In genomic region chrX:121236040-121236439, GRCh38 we compare ENCODE assay signal across 29 cellular contexts.
"Had no signal": no experiment of that assay in that cellular context is flagged by ENCODE, and none has a peak within 500 bp of the region (broad histone marks: within the 10 kb centered on the region; RNA-seq: fewer than 3 reads in every experiment).

No MANE protein-coding gene starts in this region.

- FAIRE-seq: urothelium cell line had no signal

- H3K4me3 Mint-ChIP-seq: stimulated activated effector memory CD8-positive, alpha-beta T cell treated with anti-CD3 and anti-CD28 coated beads, Interleukin-12 subunit alpha, Interleukin-12 subunit beta, amount 100 ng/mL, for 72 hours; stimulated activated memory B cell treated with anti-CD40 and anti-IgM and Interleukin-4, amounts not matched to agents 10 μg/mL and 1 μg/mL and 100 μg/mL, for 72 hours; stimulated activated naive B cell treated with anti-CD40 and anti-IgM and Interleukin-4, amounts not matched to agents 10 μg/mL and 1 μg/mL and 100 μg/mL, for 72 hours; stimulated activated naive CD8-positive, alpha-beta T cell treated with anti-CD3 and anti-CD28 coated beads, Interleukin-15, amount 100 ng/mL, for 72 hours; stimulated activated naive CD8-positive, alpha-beta T cell treated with anti-CD3 and anti-CD28 coated beads, Interleukin-15, Interleukin-2, amounts not matched to agents 100 ng/mL and 50 ng/mL, for 24 hours; type B pancreatic cell had no signal

- H3K4me3 ChIP-seq: stomach, suprapubic skin, testis, thoracic aorta, thyroid gland, tibial artery, tibial nerve, transverse colon, upper lobe of left lung, upper lobe of right lung, uterus, vagina had no signal

- H3K27me3 ChIP-seq: stomach, suprapubic skin, testis, thyroid gland, tibial artery, tibial nerve, transverse colon, upper lobe of left lung, upper lobe of right lung, uterus, vagina had no signal

- H3K36me3 ChIP-seq: stomach, suprapubic skin, thoracic aorta, thyroid gland, tibial artery, tibial nerve, transverse colon, upper lobe of left lung, upper lobe of right lung, uterus, vagina had no signal

- H3K27ac ChIP-seq: stomach, suprapubic skin, testis, thoracic aorta, thyroid gland, tibial artery, tibial nerve, transverse colon, upper lobe of left lung, upper lobe of right lung, uterus, vagina had no signal

- H3K27me3 Mint-ChIP-seq: stimulated activated memory B cell treated with anti-CD40 and anti-IgM and Interleukin-4, amounts not matched to agents 10 μg/mL and 1 μg/mL and 100 μg/mL, for 72 hours; stimulated activated naive B cell treated with anti-CD40 and anti-IgM and Interleukin-4, amounts not matched to agents 10 μg/mL and 1 μg/mL and 100 μg/mL, for 72 hours; stimulated activated naive CD8-positive, alpha-beta T cell treated with anti-CD3 and anti-CD28 coated beads, Interleukin-15, amount 100 ng/mL, for 72 hours; stimulated activated naive CD8-positive, alpha-beta T cell treated with anti-CD3 and anti-CD28 coated beads, Interleukin-15, Interleukin-2, amounts not matched to agents 100 ng/mL and 50 ng/mL, for 24 hours; type B pancreatic cell had no signal

- H3K9me3 ChIP-seq: stomach, suprapubic skin, testis, thoracic aorta, thyroid gland, tibial artery, transverse colon, upper lobe of left lung, upper lobe of right lung, uterus, vagina had no signal

- H3K9me3 Mint-ChIP-seq: stimulated activated naive CD8-positive, alpha-beta T cell treated with anti-CD3 and anti-CD28 coated beads, Interleukin-15, amount 100 ng/mL, for 72 hours; type B pancreatic cell had no signal

- DNase-seq: stimulated activated CD4-positive, alpha-beta T cell treated with anti-CD3 and anti-CD28 coated beads, Interleukin-2, amount 100 ng/mL, for 48 hours; stimulated activated CD4-positive, alpha-beta T cell treated with anti-CD3 and anti-CD28 coated beads, Interleukin-4, amount 100 ng/mL, for 1 hour; stimulated activated CD4-positive, alpha-beta T cell treated with anti-CD3 and anti-CD28 coated beads, Interleukin-4, amount 100 ng/mL, for 24 hours; stimulated activated CD4-positive, alpha-beta T cell treated with anti-CD3 and anti-CD28 coated beads, Interleukin-4, amount 100 ng/mL, for 4 hours; stimulated activated CD8-positive, alpha-beta memory T cell treated with anti-CD3 and anti-CD28 coated beads, Interleukin-4, amount 100 ng/mL, for 48 hours; stimulated activated naive B cell treated with anti-CD40 and anti-IgM and Interleukin-4, amounts not matched to agents 10 μg/mL and 1 μg/mL and 100 μg/mL, for 72 hours; stimulated activated naive CD4-positive, alpha-beta T cell; stimulated activated naive CD4-positive, alpha-beta T cell treated with Interleukin-2 at 50 U/mL for 16 hours; stimulated activated naive CD8-positive, alpha-beta T cell treated with anti-CD3 and anti-CD28 coated beads, Interleukin-15, amount 100 ng/mL, for 72 hours; stimulated activated naive CD8-positive, alpha-beta T cell treated with anti-CD3 and anti-CD28 coated beads, Interleukin-15, Interleukin-2, amounts not matched to agents 100 U/mL and 50 U/mL, for 24 hours; stomach; substantia nigra; testis; thyroid gland; tibial artery; transverse colon; trophoblast cell; upper lobe of left lung; upper lobe of right lung; uterus had no signal

- H3K27ac Mint-ChIP-seq: stimulated activated effector memory CD8-positive, alpha-beta T cell treated with anti-CD3 and anti-CD28 coated beads, Interleukin-12 subunit alpha, Interleukin-12 subunit beta, amount 100 ng/mL, for 72 hours; stimulated activated memory B cell treated with anti-CD40 and anti-IgM and Interleukin-4, amounts not matched to agents 10 μg/mL and 1 μg/mL and 100 μg/mL, for 72 hours; stimulated activated naive B cell treated with anti-CD40 and anti-IgM and Interleukin-4, amounts not matched to agents 10 μg/mL and 1 μg/mL and 100 μg/mL, for 72 hours; stimulated activated naive CD8-positive, alpha-beta T cell treated with anti-CD3 and anti-CD28 coated beads, Interleukin-15, amount 100 ng/mL, for 72 hours; stimulated activated naive CD8-positive, alpha-beta T cell treated with anti-CD3 and anti-CD28 coated beads, Interleukin-15, Interleukin-2, amounts not matched to agents 100 ng/mL and 50 ng/mL, for 24 hours; type B pancreatic cell had no signal

- H3K36me3 Mint-ChIP-seq: stimulated activated effector memory CD8-positive, alpha-beta T cell treated with anti-CD3 and anti-CD28 coated beads, Interleukin-12 subunit alpha, Interleukin-12 subunit beta, amount 100 ng/mL, for 72 hours; stimulated activated memory B cell treated with anti-CD40 and anti-IgM and Interleukin-4, amounts not matched to agents 10 μg/mL and 1 μg/mL and 100 μg/mL, for 72 hours; stimulated activated naive B cell treated with anti-CD40 and anti-IgM and Interleukin-4, amounts not matched to agents 10 μg/mL and 1 μg/mL and 100 μg/mL, for 72 hours; type B pancreatic cell had no signal

- ATAC-seq: stimulated activated effector memory CD8-positive, alpha-beta T cell treated with anti-CD3 and anti-CD28 coated beads, Interleukin-12 subunit alpha, Interleukin-12 subunit beta, amount 100 ng/mL, for 72 hours; stimulated activated memory B cell treated with anti-CD40 and anti-IgM and Interleukin-4, amounts not matched to agents 10 μg/mL and 1 μg/mL and 100 μg/mL, for 72 hours; stimulated activated naive B cell treated with anti-CD40 and anti-IgM and Interleukin-4, amounts not matched to agents 10 μg/mL and 1 μg/mL and 100 μg/mL, for 72 hours; stimulated activated naive CD8-positive, alpha-beta T cell treated with anti-CD3 and anti-CD28 coated beads, Interleukin-15, amount 100 ng/mL, for 72 hours; stimulated activated naive CD8-positive, alpha-beta T cell treated with anti-CD3 and anti-CD28 coated beads, Interleukin-15, Interleukin-2, amounts not matched to agents 100 U/mL and 50 U/mL, for 24 hours; upper lobe of right lung had no signal

- H3K4me1 Mint-ChIP-seq: stimulated activated effector memory CD8-positive, alpha-beta T cell treated with anti-CD3 and anti-CD28 coated beads, Interleukin-12 subunit alpha, Interleukin-12 subunit beta, amount 100 ng/mL, for 72 hours; stimulated activated memory B cell treated with anti-CD40 and anti-IgM and Interleukin-4, amounts not matched to agents 10 μg/mL and 1 μg/mL and 100 μg/mL, for 72 hours; stimulated activated naive B cell treated with anti-CD40 and anti-IgM and Interleukin-4, amounts not matched to agents 10 μg/mL and 1 μg/mL and 100 μg/mL, for 72 hours; stimulated activated naive CD8-positive, alpha-beta T cell treated with anti-CD3 and anti-CD28 coated beads, Interleukin-15, amount 100 ng/mL, for 72 hours had no signal

- H3K4me1 ChIP-seq: stomach, suprapubic skin, testis, thyroid gland, tibial artery, tibial nerve, transverse colon, upper lobe of left lung, upper lobe of right lung, uterus, vagina had no signal
